ENCODE assay signal across 16 cellular contexts in genomic region chr22:48084749-48085090, GRCh38.
"Had no signal": no experiment of that assay in that cellular context is flagged by ENCODE, and none has a peak within 500 bp of the region (broad histone marks: within the 10 kb centered on the region; RNA-seq: fewer than 3 reads in every experiment).

No MANE protein-coding gene starts in this region.

- H3K4me1 ChIP-seq: pancreas had no signal

- DNase-seq: activated CD4-positive, alpha-beta T cell treated with anti-CD3 and anti-CD28 coated beads, Interleukin-2, amount 50 U/mL, for 1 hour; activated naive CD4-positive, alpha-beta T cell treated with anti-CD3 and anti-CD28 coated beads for 36 hours; erythroblast; heart right ventricle; midbrain; pancreas; stimulated activated CD4-positive, alpha-beta T cell treated with anti-CD3 and anti-CD28 coated beads, Interleukin-12 subunit alpha, Interleukin-12 subunit beta, amount 100 ng/mL, for 4 hours; stimulated activated CD4-positive, alpha-beta T cell treated with anti-CD3 and anti-CD28 coated beads, Interleukin-2, amount 100 ng/mL, for 24 hours; T-helper 9 cell; thyroid gland had no signal

- H3K4me3 ChIP-seq: gastroesophageal sphincter, heart right ventricle, lung, pancreas, thyroid gland had no signal

- H3K9me3 Mint-ChIP-seq: activated naive CD4-positive, alpha-beta T cell treated with anti-CD3 and anti-CD28 coated beads for 36 hours; activated T-helper 17 cell treated with anti-CD3 and anti-CD28 coated beads, Interleukin-2, amount 50 U/mL, for 72 hours had no signal

- H3K36me3 ChIP-seq: gastroesophageal sphincter, heart right ventricle, pancreas, thyroid gland had no signal

- H3K9me3 ChIP-seq: gastroesophageal sphincter, heart right ventricle, pancreas, thyroid gland had no signal

- H3K4me3 Mint-ChIP-seq: activated naive CD4-positive, alpha-beta T cell treated with anti-CD3 and anti-CD28 coated beads for 36 hours; activated T-helper 17 cell treated with anti-CD3 and anti-CD28 coated beads, Interleukin-2, amount 50 U/mL, for 72 hours had no signal

- FAIRE-seq: islet of Langerhans, pancreas, urothelium cell line had no signal

- H3K27me3 ChIP-seq: pancreas, thyroid gland had no signal

- ATAC-seq: activated CD4-positive, CD25-positive, alpha-beta regulatory T cell treated with anti-CD3 and anti-CD28 coated beads, Interleukin-2, amount 50 U/mL, for 24 hours; activated T-helper 17 cell treated with anti-CD3 and anti-CD28 coated beads, Interleukin-2, amount 50 U/mL, for 72 hours; gastroesophageal sphincter; heart right ventricle; pancreas had no signal

- H3K27ac Mint-ChIP-seq: activated naive CD4-positive, alpha-beta T cell treated with anti-CD3 and anti-CD28 coated beads for 36 hours; activated T-helper 17 cell treated with anti-CD3 and anti-CD28 coated beads, Interleukin-2, amount 50 U/mL, for 72 hours had no signal

- H3K27ac ChIP-seq: gastroesophageal sphincter, heart right ventricle, pancreas, thyroid gland had no signal
